Comparison of ENCODE assay signal across 27 cellular contexts in the genomic region with DNA sequence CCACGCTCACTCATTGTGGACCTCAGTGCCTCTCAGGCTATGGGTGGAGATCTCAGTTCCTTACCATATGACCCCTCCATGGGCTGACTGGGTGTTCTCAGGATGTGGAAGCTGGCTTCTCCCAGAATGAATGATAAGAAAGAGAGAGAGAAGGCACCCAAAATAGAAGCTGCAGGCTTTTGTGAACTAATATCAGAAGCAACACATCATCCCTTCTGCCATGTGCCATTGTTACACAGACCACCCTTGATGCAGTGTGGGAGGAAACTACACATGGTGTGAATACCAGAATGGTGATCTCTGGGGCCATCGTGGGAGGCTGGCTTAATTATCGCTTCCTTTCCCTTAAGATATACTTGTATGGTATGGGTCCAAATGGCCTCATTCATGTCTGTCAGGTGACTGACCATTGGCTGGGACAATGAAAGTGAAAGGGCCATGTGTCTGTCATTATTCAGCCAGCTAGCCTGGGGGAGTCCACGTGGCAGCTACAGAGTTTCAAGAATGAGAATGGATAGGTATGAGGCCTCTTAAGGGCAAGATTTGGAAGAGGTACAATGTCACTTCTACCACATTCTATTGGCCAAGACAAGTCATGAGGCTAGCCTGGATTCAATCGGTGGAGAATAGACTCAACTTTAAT. TPM values are rescaled to one million over a fixed set of nuclear protein-coding genes. Genes with fewer than 3 reads are reported as not detected.
DNase-seq lines count a peak whose midpoint lies in the region; ATAC-seq, FAIRE-seq and TF ChIP-seq lines count a peak whose summit lies in the region.
"Had no signal": no experiment of that assay in that cellular context is flagged by ENCODE, and none has a peak within 500 bp of the region (broad histone marks: within the 10 kb centered on the region; RNA-seq: fewer than 3 reads in every experiment).

No MANE protein-coding gene starts in this region.

- BruUV-seq in HepG2 (replicated peaks; lab: Mats Ljungman, UMichigan) = no TSS peak

- peak overlapping the region; percentile 15; the same call in 1 of the 2 replicates for H3K4me2 ChIP-seq in HepG2 (ENCODE audit: low read depth, low read length)

- no peak overlapping the region for H3K4me3 ChIP-seq in HepG2 (replicated peaks in 1 of 3; ENCODE audit: insufficient read depth in 1 of 3, low read depth in 2 of 3, low read length in 3 of 3)
- H3K4me3 ChIP-seq in right lobe of liver = no peak overlapping the region
- H3K4me3 ChIP-seq in fibroblast of pulmonary artery (replicated peaks; ENCODE audit: low read depth, low read length) = no peak overlapping the region
- H3K4me3 ChIP-seq in CD8-positive, alpha-beta T cell (ENCODE audit: low read depth, low read length) = no peak overlapping the region
- H3K4me3 ChIP-seq: heart right ventricle, upper lobe of right lung had no signal

- peaks cover 17% of the 10 kb centered on the region for H3K4me1 Mint-ChIP-seq in CD8-positive, alpha-beta T cell (ENCODE audit: low read depth)

- no peak overlapping the region for H3K27ac ChIP-seq in HepG2 (ENCODE audit: extremely low read length, insufficient read depth, low read length)
- no peak overlapping the region for H3K27ac ChIP-seq in right lobe of liver
- no peak overlapping the region for H3K27ac ChIP-seq in CD8-positive, alpha-beta T cell (ENCODE audit: low read depth, low read length)
- H3K27ac ChIP-seq: heart right ventricle, upper lobe of right lung had no signal

- no peak for TF ChIP-seq RAD21 in HepG2 (CRISPR knock-in tag; IDR thresholded peaks at IDR 0.05)

- no peaks in the 10 kb centered on the region for H3K27me3 Mint-ChIP-seq in CD8-positive, alpha-beta T cell (ENCODE audit: low read depth)
- H3K27me3 Mint-ChIP-seq: CD4-positive, CD25-positive, alpha-beta regulatory T cell; naive B cell had no signal

- no peak overlapping the region for H3K9ac ChIP-seq in HepG2 (ENCODE audit: insufficient read depth, low read depth, low read length)

- H3K4me1 ChIP-seq in HepG2 (ENCODE audit: insufficient read depth, low read length) (peaks cover 51% of the 10 kb centered on the region), right lobe of liver (peaks cover 0 to 5% (median 2%) of the 10 kb centered on the region in 4 donors)
- no peaks in the 10 kb centered on the region for H3K4me1 ChIP-seq in CD8-positive, alpha-beta T cell (ENCODE audit: insufficient read depth, low read length)

- no peaks in the 10 kb centered on the region for H3K9me3 Mint-ChIP-seq in CD8-positive, alpha-beta T cell
- H3K9me3 Mint-ChIP-seq: activated T-cell treated with anti-CD3 and anti-CD28 coated beads, Interleukin-2, amount 50 U/mL, for 72 hours; CD4-positive, CD25-positive, alpha-beta regulatory T cell; H9; mesothelial cell of epicardium; naive B cell had no signal

- POLR2A ChIA-PET in HepG2 (lab: Yijun Ruan, JAX) = no interaction called here
- POLR2A ChIA-PET in CD8-positive, alpha-beta T cell (lab: Charles Lee) = no interaction called here

- DNase-seq in HepG2 (ENCODE audit: low spot score) (no peak), right lobe of liver (no peak), OCI-M1 (lab: John Stamatoyannopoulos, UW) (peak; percentile 56), fibroblast of pulmonary artery (ENCODE audit: low read depth) (peak; percentile 60), frontal cortex (ENCODE audit: low spot score in 2 of 2) (no peak), germinal center (ENCODE audit: low spot score) (no peak), NCI-H1436 treated with DMSO at 0.1 percent for 48 hours (lab: John Stamatoyannopoulos, UW) (no peak)
- no peak for DNase-seq in CD8-positive, alpha-beta T cell
- DNase-seq: activated CD4-positive, alpha-beta T cell treated with anti-CD3 and anti-CD28 coated beads, Interleukin-2, amount 50 U/mL, for 48 hours; activated naive CD4-positive, alpha-beta T cell treated with Interleukin-2 at 50 U/mL for 16 hours; activated T-cell treated with anti-CD3 and anti-CD28 coated beads, Interleukin-2, amount 50 U/mL, for 72 hours; CD4-positive, CD25-positive, alpha-beta regulatory T cell; central memory CD4-positive, alpha-beta T cell; DND-41; foreskin fibroblast; H9; heart right ventricle; left ventricle myocardium superior; MV-4-11; naive B cell; NCI-H1436; stimulated activated naive CD8-positive, alpha-beta T cell treated with anti-CD3 and anti-CD28 coated beads, Interleukin-15, Interleukin-2, amounts not matched to agents 100 U/mL and 50 U/mL, for 24 hours; upper lobe of right lung had no signal

- no peak for FAIRE-seq in HepG2 (lab: Jason Lieb, UNC)
- no peak for FAIRE-seq in frontal cortex (lab: Jason Lieb, UNC)
- FAIRE-seq: D721Med, keratinocyte had no signal

- TF ChIP-seq EP300 in HepG2 (IDR thresholded peaks at IDR 0.05; ENCODE audit: low read depth in 2 of 2, low read length in 2 of 2) = no peak
- no peak for TF ChIP-seq EP300 in HepG2 (CRISPR knock-in tag; IDR thresholded peaks at IDR 0.05; ENCODE audit: borderline replicate concordance)

- WGBS in HepG2 (ENCODE audit: low lambda C conversion rate) = 60% methylated on average over 5 of the region's 5 CpGs
- 86% methylated on average over 2 of the region's 5 CpGs for WGBS in right lobe of liver (ENCODE audit: insufficient coverage, low coverage, low lambda C conversion rate, missing lambda C conversion rate)

- H3K27me3 ChIP-seq in HepG2 (ENCODE audit: control insufficient read depth in 1 of 2, insufficient read depth in 2 of 2, low read length in 2 of 2) (no peaks in the 10 kb centered on the region), right lobe of liver (no peaks in the 10 kb centered on the region)
- no peaks in the 10 kb centered on the region for H3K27me3 ChIP-seq in CD8-positive, alpha-beta T cell (ENCODE audit: insufficient read depth, low read length)
- H3K27me3 ChIP-seq: heart right ventricle, upper lobe of right lung had no signal

- in situ Hi-C loops in HepG2 (cut with HindIII; ENCODE audit: extremely low pct_ligation_motif_present, low pct_unique_long_range_greater_than_20kb) = no loop called here

- intact Hi-C loops in HepG2 (cut with micrococcal nuclease; ENCODE audit: unreplicated experiment) = no loop called here
- intact Hi-C loops in right lobe of liver (cut with DNase I) = no loop called here
- intact Hi-C loops in CD8-positive, alpha-beta T cell (cut with DNase I, micrococcal nuclease) = no loop called here

- H3K9me3 ChIP-seq in HepG2 (ENCODE audit: low read length) = no peaks in the 10 kb centered on the region
- no peaks in the 10 kb centered on the region for H3K9me3 ChIP-seq in right lobe of liver
- H3K9me3 ChIP-seq in CD8-positive, alpha-beta T cell (ENCODE audit: low read length) = no peaks in the 10 kb centered on the region
- H3K9me3 ChIP-seq: heart right ventricle, upper lobe of right lung had no signal

- TF ChIP-seq POLR2A in HepG2 (IDR thresholded peaks at IDR 0.05; ENCODE audit: insufficient read depth in 1 of 2, low read depth in 2 of 2, low read length in 2 of 2) = no peak
- TF ChIP-seq POLR2A in right lobe of liver (IDR thresholded peaks at IDR 0.05) = no peak

- no peaks in the 10 kb centered on the region for H4K20me1 ChIP-seq in HepG2 (ENCODE audit: insufficient read depth, low read length)

- TF ChIP-seq CTCF in HepG2 (CRISPR knock-in tag; IDR thresholded peaks at IDR 0.05) (no peak), right lobe of liver (IDR thresholded peaks at IDR 0.05) (no peak), fibroblast of pulmonary artery (IDR thresholded peaks at IDR 0.05; ENCODE audit: low read length, missing control alignments) (no peak)
- TF ChIP-seq CTCF in CD8-positive, alpha-beta T cell (IDR thresholded peaks at IDR 0.05) = no peak

- CTCF ChIA-PET in HepG2 (lab: Yijun Ruan, JAX; ENCODE audit: low intra/inter-chr PET ratio, low total read pairs) = no interaction called here
- CTCF ChIA-PET in CD8-positive, alpha-beta T cell (lab: Charles Lee) = interaction anchor here (1.0 kb wide), 1 partner anchor 18 kb away, joined by 3 read pairs; no protein-coding TSS in a partner anchor

- H3K36me3 ChIP-seq in HepG2 (replicated peaks in 1 of 2; ENCODE audit: control insufficient read depth in 1 of 2, insufficient read depth in 2 of 2, low read length in 2 of 2) = no peaks in the 10 kb centered on the region
- no peaks in the 10 kb centered on the region for H3K36me3 ChIP-seq in right lobe of liver
- H3K36me3 ChIP-seq in CD8-positive, alpha-beta T cell (ENCODE audit: insufficient read depth, low read length) = no peaks in the 10 kb centered on the region
- H3K36me3 ChIP-seq: heart right ventricle, upper lobe of right lung had no signal

- no peaks in the 10 kb centered on the region for H3K79me2 ChIP-seq in HepG2 (ENCODE audit: insufficient read depth, low read length)

- H3K4me3 Mint-ChIP-seq in CD8-positive, alpha-beta T cell = no peak overlapping the region
- H3K4me3 Mint-ChIP-seq: activated T-cell treated with anti-CD3 and anti-CD28 coated beads, Interleukin-2, amount 50 U/mL, for 72 hours; CD4-positive, CD25-positive, alpha-beta regulatory T cell; H9; mesothelial cell of epicardium had no signal

- no peaks in the 10 kb centered on the region for H3K36me3 Mint-ChIP-seq in CD8-positive, alpha-beta T cell
- H3K36me3 Mint-ChIP-seq: CD4-positive, CD25-positive, alpha-beta regulatory T cell; mesothelial cell of epicardium; naive B cell had no signal

- no peak overlapping the region for H2AFZ ChIP-seq in HepG2 (ENCODE audit: low read length)

- ATAC-seq in HepG2 (no peak), right lobe of liver (no peak)
- no peak for ATAC-seq in CD8-positive, alpha-beta T cell
- ATAC-seq: activated T-cell treated with anti-CD3 and anti-CD28 coated beads, Interleukin-2, amount 50 U/mL, for 72 hours; esophagus mucosa; heart right ventricle; left ventricle myocardium superior; stimulated activated naive CD8-positive, alpha-beta T cell treated with anti-CD3 and anti-CD28 coated beads, Interleukin-15, Interleukin-2, amounts not matched to agents 100 U/mL and 50 U/mL, for 24 hours; upper lobe of right lung had no signal

- no peak overlapping the region for H3K27ac Mint-ChIP-seq in CD8-positive, alpha-beta T cell
- H3K27ac Mint-ChIP-seq: activated T-cell treated with anti-CD3 and anti-CD28 coated beads, Interleukin-2, amount 50 U/mL, for 72 hours; CD4-positive, CD25-positive, alpha-beta regulatory T cell; H9; mesothelial cell of epicardium had no signal

RNA-seq across cellular contexts. Expression of a gene that starts 29.4 kb away (rescaled TPM):
- total RNA-seq in HepG2 (2016; rRNA removed; fragmentation: Illumina TruSeq; extraction: Trizol) (4.8 and 5.5 TPM in 2 replicates), right lobe of liver (10 to 100 TPM in 3 of 6 experiments, 1 to 10 TPM in 3; 7.6 to 19.8 (median 12.9) TPM), frontal cortex (4.1 TPM)
- 2.6 and 3.2 TPM in 2 replicates for total RNA-seq in HepG2 (2016; cell fraction: cytosol; rRNA removed; fragmentation: Illumina TruSeq; extraction: Trizol; ENCODE audit: low read depth)
- 4.7 and 5.1 TPM in 2 replicates for total RNA-seq in HepG2 (2016; cell fraction: insoluble cytoplasmic fraction; rRNA removed; fragmentation: Illumina TruSeq; extraction: Trizol)
- total RNA-seq in HepG2 (2016; cell fraction: membrane; rRNA removed; fragmentation: Illumina TruSeq; extraction: Trizol) = 3.3 and 3.5 TPM in 2 replicates
- 4.6 TPM in 2 replicates for total RNA-seq in HepG2 (2016; cell fraction: nucleus; rRNA removed; fragmentation: Illumina TruSeq; extraction: Trizol)
- 3.6 and 5.4 TPM in 2 replicates for polyA plus RNA-seq in HepG2 (2011; rRNA removed)
- 3.1 and 3.4 TPM in 2 replicates for polyA plus RNA-seq in HepG2 (2011; cell fraction: cytosol; rRNA removed)
- polyA plus RNA-seq in HepG2 (2011; cell fraction: nucleus; rRNA removed) = 6.8 and 8.6 TPM in 2 replicates
- 4.7 and 5.8 TPM in 2 replicates for polyA plus RNA-seq in HepG2 (2012)
- polyA plus RNA-seq in HepG2 (2016; cell fraction: cytosol; fragmentation: Illumina TruSeq; extraction: Trizol; ENCODE audit: low read depth) = 0.58 and 0.79 TPM in 2 replicates
- 4.8 and 6.3 TPM in 2 replicates for polyA plus RNA-seq in HepG2 (2016; cell fraction: insoluble cytoplasmic fraction; fragmentation: Illumina TruSeq; extraction: Trizol; ENCODE audit: low read depth)
- polyA plus RNA-seq in HepG2 (2016; cell fraction: membrane; fragmentation: Illumina TruSeq; extraction: Trizol; ENCODE audit: low read depth) = 1.2 and 1.6 TPM in 2 replicates
- 3.7 and 6.7 TPM in 2 replicates for polyA plus RNA-seq in HepG2 (2016; cell fraction: nucleus; fragmentation: Illumina TruSeq; extraction: Trizol; ENCODE audit: insufficient read depth, low read depth)
- 8.2 and 39.9 TPM in 2 replicates for polyA minus RNA-seq in HepG2 (2011; rRNA and poly(A)+ RNA removed; ENCODE audit: low replicate concordance)
- 7.6 and 8.4 TPM in 2 replicates for polyA minus RNA-seq in HepG2 (2011; cell fraction: cytosol; rRNA and poly(A)+ RNA removed)
- 10.4 and 10.6 TPM in 2 replicates for polyA minus RNA-seq in HepG2 (2011; cell fraction: nucleus; rRNA and poly(A)+ RNA removed)
- under 1 TPM; 0.54 to 0.81 TPM for total RNA-seq in CD8-positive, alpha-beta T cell

Comparison
In these comparisons a context has a peak if more than half of its experiments do, and no peak if none do; other contexts are left out.
1. DNase-seq: peak in OCI-M1 (single experiment) and fibroblast of pulmonary artery (single experiment); none in HepG2 (single experiment), right lobe of liver (0 of 3), frontal cortex (0 of 2), CD8-positive, alpha-beta T cell (0 of 7), germinal center (single experiment) and NCI-H1436 treated with DMSO at 0.1 percent for 48 hours (single experiment).